15 cellular contexts compared by ENCODE assay signal in genomic region chr5:92605591-92605990, GRCh38.
"Had no signal": no experiment of that assay in that cellular context is flagged by ENCODE, and none has a peak within 500 bp of the region (broad histone marks: within the 10 kb centered on the region; RNA-seq: fewer than 3 reads in every experiment).

No MANE protein-coding gene starts in this region.

- H3K36me3 ChIP-seq: adrenal gland, colonic mucosa, lower lobe of right lung, stomach had no signal

- H3K79me2 ChIP-seq: parathyroid adenoma had no signal

- H3K9me3 Mint-ChIP-seq: activated CD4-positive, alpha-beta T cell treated with anti-CD3 and anti-CD28 coated beads, Interleukin-2, amount 10 ng/mL, durations not matched to agents 24 days and 14 days had no signal

- H2AFZ ChIP-seq: parathyroid adenoma had no signal

- H3K4me3 Mint-ChIP-seq: activated B cell treated with CpG ODN at 0.5 μM for 24 hours; activated CD4-positive, alpha-beta T cell treated with anti-CD3 and anti-CD28 coated beads, Interleukin-2, amount 10 ng/mL, durations not matched to agents 24 days and 14 days; activated naive CD4-positive, alpha-beta T cell treated with anti-CD3 and anti-CD28 coated beads, Interleukin-2, amount 10 ng/mL, durations not matched to agents 7 days and 5 days; activated T-helper 17 cell treated with anti-CD3 and anti-CD28 coated beads, Interleukin-2, amount 50 U/mL, for 72 hours; immature natural killer cell; mesothelial cell of epicardium had no signal

- H3K9me3 ChIP-seq: adrenal gland, colonic mucosa, lower lobe of right lung, stomach had no signal

- FAIRE-seq: TTC549 had no signal

- H3K36me3 Mint-ChIP-seq: activated naive CD4-positive, alpha-beta T cell treated with anti-CD3 and anti-CD28 coated beads, Interleukin-2, amount 10 ng/mL, durations not matched to agents 7 days and 5 days; immature natural killer cell; mesothelial cell of epicardium had no signal

- ATAC-seq: activated T-helper 17 cell treated with anti-CD3 and anti-CD28 coated beads, Interleukin-2, amount 50 U/mL, for 72 hours; lower lobe of right lung had no signal

- H3K9ac ChIP-seq: parathyroid adenoma had no signal

- H3K4me3 ChIP-seq: adrenal gland, colonic mucosa, lower lobe of right lung, stomach had no signal

- H3K27me3 ChIP-seq: adrenal gland, colonic mucosa, stomach had no signal

- H3K27me3 Mint-ChIP-seq: activated B cell treated with CpG ODN at 0.5 μM for 24 hours; activated CD4-positive, alpha-beta T cell treated with anti-CD3 and anti-CD28 coated beads, Interleukin-2, amount 10 ng/mL, durations not matched to agents 24 days and 14 days; activated naive CD4-positive, alpha-beta T cell treated with anti-CD3 and anti-CD28 coated beads, Interleukin-2, amount 10 ng/mL, durations not matched to agents 7 days and 5 days; activated T-helper 17 cell treated with anti-CD3 and anti-CD28 coated beads, Interleukin-2, amount 50 U/mL, for 72 hours had no signal

- H3K27ac ChIP-seq: adrenal gland, colonic mucosa, lower lobe of right lung, parathyroid adenoma, stomach had no signal

- DNase-seq: activated B cell treated with CpG ODN at 0.5 μM for 24 hours; activated CD4-positive, alpha-beta T cell treated with anti-CD3 and anti-CD28 coated beads, Interleukin-2, amount 10 ng/mL, durations not matched to agents 24 days and 14 days; activated naive CD4-positive, alpha-beta T cell treated with anti-CD3 and anti-CD28 coated beads, Interleukin-2, amount 10 ng/mL, durations not matched to agents 7 days and 5 days; activated T-cell treated with anti-CD3 and anti-CD28 coated beads for 4 hours; adrenal gland; caudate nucleus; colonic mucosa; effector CD4-positive, alpha-beta T cell; immature natural killer cell; lower lobe of right lung; stomach had no signal

- H3K27ac Mint-ChIP-seq: activated B cell treated with CpG ODN at 0.5 μM for 24 hours; activated CD4-positive, alpha-beta T cell treated with anti-CD3 and anti-CD28 coated beads, Interleukin-2, amount 10 ng/mL, durations not matched to agents 24 days and 14 days; activated naive CD4-positive, alpha-beta T cell treated with anti-CD3 and anti-CD28 coated beads, Interleukin-2, amount 10 ng/mL, durations not matched to agents 7 days and 5 days; activated T-helper 17 cell treated with anti-CD3 and anti-CD28 coated beads, Interleukin-2, amount 50 U/mL, for 72 hours; immature natural killer cell; mesothelial cell of epicardium had no signal

- H3K4me1 ChIP-seq: adrenal gland, colonic mucosa, lower lobe of right lung, parathyroid adenoma, stomach had no signal

- H3K4me1 Mint-ChIP-seq: activated B cell treated with CpG ODN at 0.5 μM for 24 hours; activated CD4-positive, alpha-beta T cell treated with anti-CD3 and anti-CD28 coated beads, Interleukin-2, amount 10 ng/mL, durations not matched to agents 24 days and 14 days; activated naive CD4-positive, alpha-beta T cell treated with anti-CD3 and anti-CD28 coated beads, Interleukin-2, amount 10 ng/mL, durations not matched to agents 7 days and 5 days; activated T-helper 17 cell treated with anti-CD3 and anti-CD28 coated beads, Interleukin-2, amount 50 U/mL, for 72 hours; immature natural killer cell had no signal
